ENCODE assay signal across 33 cellular contexts in genomic region chr5:103923616-103924168, GRCh38.
"Had no signal": no experiment of that assay in that cellular context is flagged by ENCODE, and none has a peak within 500 bp of the region (broad histone marks: within the 10 kb centered on the region; RNA-seq: fewer than 3 reads in every experiment).

No MANE protein-coding gene starts in this region.

- DNase-seq: dorsolateral prefrontal cortex; effector CD8-positive, alpha-beta T cell; endodermal cell; foreskin fibroblast; gastrocnemius medialis; heart left ventricle; kidney; left cardiac atrium; left lung; mesenchymal stem cell; mucosa of descending colon; naive thymus-derived CD8-positive, alpha-beta T cell; nephron progenitor cell; occipital lobe; ovary; posterior cingulate gyrus; psoas muscle; right cardiac atrium; sigmoid colon; small intestine; stimulated activated CD4-positive, alpha-beta T cell treated with anti-CD3 and anti-CD28 coated beads, Interleukin-12 subunit alpha, Interleukin-12 subunit beta, amount 100 ng/mL, for 4 hours; stimulated activated CD4-positive, alpha-beta T cell treated with anti-CD3 and anti-CD28 coated beads, Interleukin-1b, Interleukin-23, amount 100 ng/mL, for 48 hours; stimulated activated CD4-positive, alpha-beta T cell treated with anti-CD3 and anti-CD28 coated beads, Interleukin-4, amount 100 ng/mL, for 1 hour; stimulated activated CD8-positive, alpha-beta memory T cell treated with anti-CD3 and anti-CD28 coated beads, Interleukin-4, amount 100 ng/mL, for 48 hours; stimulated activated naive CD4-positive, alpha-beta T cell; stimulated activated naive CD8-positive, alpha-beta T cell treated with anti-CD3 and anti-CD28 coated beads, Interleukin-15, amount 100 ng/mL, for 72 hours; transverse colon; upper lobe of right lung; uterus had no signal

- H3K4me1 ChIP-seq: gastrocnemius medialis, heart left ventricle, left lung, psoas muscle, sigmoid colon, suprapubic skin, upper lobe of right lung, uterus had no signal

- ATAC-seq: esophagus mucosa; gastrocnemius medialis; heart left ventricle; left cardiac atrium; left lung; mucosa of descending colon; naive thymus-derived CD8-positive, alpha-beta T cell; psoas muscle; right cardiac atrium; stimulated activated naive CD8-positive, alpha-beta T cell treated with anti-CD3 and anti-CD28 coated beads, Interleukin-15, amount 100 ng/mL, for 72 hours; upper lobe of right lung had no signal

- H3K9me3 ChIP-seq: gastrocnemius medialis, heart left ventricle, left lung, mucosa of descending colon, ovary, psoas muscle, sigmoid colon, suprapubic skin, transverse colon, upper lobe of right lung, uterus had no signal

- H3K36me3 ChIP-seq: gastrocnemius medialis, heart left ventricle, left lung, ovary, sigmoid colon, suprapubic skin, transverse colon, upper lobe of right lung, uterus had no signal

- H3K4me2 ChIP-seq: hepatocyte had no signal

- H3K79me2 ChIP-seq: hepatocyte had no signal

- H2AFZ ChIP-seq: hepatocyte had no signal

- H3K4me3 ChIP-seq: dorsolateral prefrontal cortex, gastrocnemius medialis, heart left ventricle, hepatocyte, left lung, mucosa of descending colon, ovary, psoas muscle, sigmoid colon, suprapubic skin, transverse colon, upper lobe of right lung, uterus had no signal

- H3K27me3 ChIP-seq: dorsolateral prefrontal cortex, gastrocnemius medialis, heart left ventricle, hepatocyte, left lung, ovary, sigmoid colon, suprapubic skin, transverse colon, upper lobe of right lung, uterus had no signal

- H3K27ac ChIP-seq: dorsolateral prefrontal cortex, epithelial cell of prostate, gastrocnemius medialis, heart left ventricle, hepatocyte, left lung, ovary, psoas muscle, sigmoid colon, suprapubic skin, transverse colon, upper lobe of right lung, uterus had no signal
